ENCODE assay signal across 1 cellular context in genomic region chr15:51973220-51973619, GRCh38.
TF ChIP-seq lines count a peak whose summit lies in the region.

No MANE protein-coding gene starts in this region.

TF ChIP-seq in HepG2, 621 proteins besides CTCF, POLR2A, EP300 and RAD21:
- TF ChIP-seq ZNF556 (CRISPR knock-in tag; IDR thresholded peaks at IDR 0.05; ENCODE audit: borderline replicate concordance) (no peak), ADNP (CRISPR knock-in tag; IDR thresholded peaks at IDR 0.05) (0 out of 2 replicates have a peak, but pooled peaks have one; percentile 37), ZSCAN29 (CRISPR knock-in tag; conservative IDR thresholded peaks at IDR 0.05) (no peak), ZNF296 (CRISPR knock-in tag; conservative IDR thresholded peaks at IDR 0.05) (no peak), ZNF441 (CRISPR knock-in tag; IDR thresholded peaks at IDR 0.05; ENCODE audit: borderline replicate concordance) (no peak), AKNA (CRISPR knock-in tag; IDR thresholded peaks at IDR 0.05; ENCODE audit: borderline replicate concordance) (no peak), ZNF205 (CRISPR knock-in tag; IDR thresholded peaks at IDR 0.05) (no peak), NFKBIZ (CRISPR knock-in tag; IDR thresholded peaks at IDR 0.05) (no peak), ZNF768 (CRISPR knock-in tag; IDR thresholded peaks at IDR 0.05) (0 out of 2 replicates have a peak, but pooled peaks have one; percentile 22), JUNB (CRISPR knock-in tag; IDR thresholded peaks at IDR 0.05; ENCODE audit: borderline replicate concordance) (no peak), CREBL2 (CRISPR knock-in tag; IDR thresholded peaks at IDR 0.05; ENCODE audit: borderline replicate concordance) (no peak), ARHGAP35 (CRISPR knock-in tag; IDR thresholded peaks at IDR 0.05; ENCODE audit: borderline replicate concordance) (no peak), MAFF (IDR thresholded peaks at IDR 0.05; ENCODE audit: low read depth, low read length) (no peak), ZNF468 (CRISPR knock-in tag; IDR thresholded peaks at IDR 0.05) (no peak), HDAC1 (CRISPR knock-in tag; IDR thresholded peaks at IDR 0.05) (0 out of 2 replicates have a peak, but pooled peaks have one; percentile 18), GATAD1 (CRISPR knock-in tag; IDR thresholded peaks at IDR 0.05) (no peak), U2AF1 (optimal IDR thresholded peaks at IDR 0.05; ENCODE audit: low read depth, low read length) (no peak), RBAK (CRISPR knock-in tag; IDR thresholded peaks at IDR 0.05) (no peak), KLF15 (CRISPR knock-in tag; IDR thresholded peaks at IDR 0.05; ENCODE audit: borderline replicate concordance) (no peak), ZMYM3 (CRISPR knock-in tag; IDR thresholded peaks at IDR 0.05) (peak; percentile 37; the same call in 1 of the 2 replicates), SMARCE1 (IDR thresholded peaks at IDR 0.05; ENCODE audit: borderline replicate concordance) (no peak), ZNF674 (CRISPR knock-in tag; IDR thresholded peaks at IDR 0.05; ENCODE audit: low read depth) (no peak), ZMYM4 (CRISPR knock-in tag; IDR thresholded peaks at IDR 0.05) (no peak), JUND (CRISPR knock-in tag; IDR thresholded peaks at IDR 0.05) (no peak), POLR2AphosphoS5 (IDR thresholded peaks at IDR 0.05; ENCODE audit: low read depth, low read length) (no peak), ZNF34 (CRISPR knock-in tag; IDR thresholded peaks at IDR 0.05; ENCODE audit: borderline replicate concordance) (no peak)
- TF ChIP-seq, protein P1, sequence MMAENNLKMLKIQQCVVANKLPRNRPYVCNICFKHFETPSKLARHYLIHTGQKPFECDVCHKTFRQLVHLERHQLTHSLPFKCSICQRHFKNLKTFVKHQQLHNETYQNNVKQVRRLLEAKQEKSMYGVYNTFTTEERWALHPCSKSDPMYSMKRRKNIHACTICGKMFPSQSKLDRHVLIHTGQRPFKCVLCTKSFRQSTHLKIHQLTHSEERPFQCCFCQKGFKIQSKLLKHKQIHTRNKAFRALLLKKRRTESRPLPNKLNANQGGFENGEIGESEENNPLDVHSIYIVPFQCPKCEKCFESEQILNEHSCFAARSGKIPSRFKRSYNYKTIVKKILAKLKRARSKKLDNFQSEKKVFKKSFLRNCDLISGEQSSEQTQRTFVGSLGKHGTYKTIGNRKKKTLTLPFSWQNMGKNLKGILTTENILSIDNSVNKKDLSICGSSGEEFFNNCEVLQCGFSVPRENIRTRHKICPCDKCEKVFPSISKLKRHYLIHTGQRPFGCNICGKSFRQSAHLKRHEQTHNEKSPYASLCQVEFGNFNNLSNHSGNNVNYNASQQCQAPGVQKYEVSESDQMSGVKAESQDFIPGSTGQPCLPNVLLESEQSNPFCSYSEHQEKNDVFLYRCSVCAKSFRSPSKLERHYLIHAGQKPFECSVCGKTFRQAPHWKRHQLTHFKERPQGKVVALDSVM (CRISPR knock-in tag; IDR thresholded peaks at IDR 0.05): peak; percentile 98
- TF ChIP-seq, protein P2, sequence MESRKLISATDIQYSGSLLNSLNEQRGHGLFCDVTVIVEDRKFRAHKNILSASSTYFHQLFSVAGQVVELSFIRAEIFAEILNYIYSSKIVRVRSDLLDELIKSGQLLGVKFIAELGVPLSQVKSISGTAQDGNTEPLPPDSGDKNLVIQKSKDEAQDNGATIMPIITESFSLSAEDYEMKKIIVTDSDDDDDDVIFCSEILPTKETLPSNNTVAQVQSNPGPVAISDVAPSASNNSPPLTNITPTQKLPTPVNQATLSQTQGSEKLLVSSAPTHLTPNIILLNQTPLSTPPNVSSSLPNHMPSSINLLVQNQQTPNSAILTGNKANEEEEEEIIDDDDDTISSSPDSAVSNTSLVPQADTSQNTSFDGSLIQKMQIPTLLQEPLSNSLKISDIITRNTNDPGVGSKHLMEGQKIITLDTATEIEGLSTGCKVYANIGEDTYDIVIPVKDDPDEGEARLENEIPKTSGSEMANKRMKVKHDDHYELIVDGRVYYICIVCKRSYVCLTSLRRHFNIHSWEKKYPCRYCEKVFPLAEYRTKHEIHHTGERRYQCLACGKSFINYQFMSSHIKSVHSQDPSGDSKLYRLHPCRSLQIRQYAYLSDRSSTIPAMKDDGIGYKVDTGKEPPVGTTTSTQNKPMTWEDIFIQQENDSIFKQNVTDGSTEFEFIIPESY (CRISPR knock-in tag; IDR thresholded peaks at IDR 0.05): peak; percentile 62; the same call in 1 of the 2 replicates
- TF ChIP-seq, protein P3, sequence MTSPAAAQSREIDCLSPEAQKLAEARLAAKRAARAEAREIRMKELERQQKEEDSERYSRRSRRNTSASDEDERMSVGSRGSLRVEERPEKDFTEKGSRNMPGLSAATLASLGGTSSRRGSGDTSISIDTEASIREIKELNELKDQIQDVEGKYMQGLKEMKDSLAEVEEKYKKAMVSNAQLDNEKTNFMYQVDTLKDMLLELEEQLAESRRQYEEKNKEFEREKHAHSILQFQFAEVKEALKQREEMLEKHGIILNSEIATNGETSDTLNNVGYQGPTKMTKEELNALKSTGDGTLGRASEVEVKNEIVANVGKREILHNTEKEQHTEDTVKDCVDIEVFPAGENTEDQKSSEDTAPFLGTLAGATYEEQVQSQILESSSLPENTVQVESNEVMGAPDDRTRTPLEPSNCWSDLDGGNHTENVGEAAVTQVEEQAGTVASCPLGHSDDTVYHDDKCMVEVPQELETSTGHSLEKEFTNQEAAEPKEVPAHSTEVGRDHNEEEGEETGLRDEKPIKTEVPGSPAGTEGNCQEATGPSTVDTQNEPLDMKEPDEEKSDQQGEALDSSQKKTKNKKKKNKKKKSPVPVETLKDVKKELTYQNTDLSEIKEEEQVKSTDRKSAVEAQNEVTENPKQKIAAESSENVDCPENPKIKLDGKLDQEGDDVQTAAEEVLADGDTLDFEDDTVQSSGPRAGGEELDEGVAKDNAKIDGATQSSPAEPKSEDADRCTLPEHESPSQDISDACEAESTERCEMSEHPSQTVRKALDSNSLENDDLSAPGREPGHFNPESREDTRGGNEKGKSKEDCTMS (CRISPR knock-in tag; conservative IDR thresholded peaks at IDR 0.05): no peak
- TF ChIP-seq, protein P4, sequence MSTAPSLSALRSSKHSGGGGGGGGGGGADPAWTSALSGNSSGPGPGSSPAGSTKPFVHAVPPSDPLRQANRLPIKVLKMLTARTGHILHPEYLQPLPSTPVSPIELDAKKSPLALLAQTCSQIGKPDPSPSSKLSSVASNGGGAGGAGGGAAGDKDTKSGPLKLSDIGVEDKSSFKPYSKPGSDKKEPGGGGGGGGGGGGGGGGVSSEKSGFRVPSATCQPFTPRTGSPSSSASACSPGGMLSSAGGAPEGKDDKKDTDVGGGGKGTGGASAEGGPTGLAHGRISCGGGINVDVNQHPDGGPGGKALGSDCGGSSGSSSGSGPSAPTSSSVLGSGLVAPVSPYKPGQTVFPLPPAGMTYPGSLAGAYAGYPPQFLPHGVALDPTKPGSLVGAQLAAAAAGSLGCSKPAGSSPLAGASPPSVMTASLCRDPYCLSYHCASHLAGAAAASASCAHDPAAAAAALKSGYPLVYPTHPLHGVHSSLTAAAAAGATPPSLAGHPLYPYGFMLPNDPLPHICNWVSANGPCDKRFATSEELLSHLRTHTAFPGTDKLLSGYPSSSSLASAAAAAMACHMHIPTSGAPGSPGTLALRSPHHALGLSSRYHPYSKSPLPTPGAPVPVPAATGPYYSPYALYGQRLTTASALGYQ (CRISPR knock-in tag; IDR thresholded peaks at IDR 0.05): no peak
- TF ChIP-seq, protein P5, sequence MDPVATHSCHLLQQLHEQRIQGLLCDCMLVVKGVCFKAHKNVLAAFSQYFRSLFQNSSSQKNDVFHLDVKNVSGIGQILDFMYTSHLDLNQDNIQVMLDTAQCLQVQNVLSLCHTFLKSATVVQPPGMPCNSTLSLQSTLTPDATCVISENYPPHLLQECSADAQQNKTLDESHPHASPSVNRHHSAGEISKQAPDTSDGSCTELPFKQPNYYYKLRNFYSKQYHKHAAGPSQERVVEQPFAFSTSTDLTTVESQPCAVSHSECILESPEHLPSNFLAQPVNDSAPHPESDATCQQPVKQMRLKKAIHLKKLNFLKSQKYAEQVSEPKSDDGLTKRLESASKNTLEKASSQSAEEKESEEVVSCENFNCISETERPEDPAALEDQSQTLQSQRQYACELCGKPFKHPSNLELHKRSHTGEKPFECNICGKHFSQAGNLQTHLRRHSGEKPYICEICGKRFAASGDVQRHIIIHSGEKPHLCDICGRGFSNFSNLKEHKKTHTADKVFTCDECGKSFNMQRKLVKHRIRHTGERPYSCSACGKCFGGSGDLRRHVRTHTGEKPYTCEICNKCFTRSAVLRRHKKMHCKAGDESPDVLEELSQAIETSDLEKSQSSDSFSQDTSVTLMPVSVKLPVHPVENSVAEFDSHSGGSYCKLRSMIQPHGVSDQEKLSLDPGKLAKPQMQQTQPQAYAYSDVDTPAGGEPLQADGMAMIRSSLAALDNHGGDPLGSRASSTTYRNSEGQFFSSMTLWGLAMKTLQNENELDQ (CRISPR knock-in tag; IDR thresholded peaks at IDR 0.05; ENCODE audit: borderline replicate concordance): no peak
- TF ChIP-seq, protein P6, sequence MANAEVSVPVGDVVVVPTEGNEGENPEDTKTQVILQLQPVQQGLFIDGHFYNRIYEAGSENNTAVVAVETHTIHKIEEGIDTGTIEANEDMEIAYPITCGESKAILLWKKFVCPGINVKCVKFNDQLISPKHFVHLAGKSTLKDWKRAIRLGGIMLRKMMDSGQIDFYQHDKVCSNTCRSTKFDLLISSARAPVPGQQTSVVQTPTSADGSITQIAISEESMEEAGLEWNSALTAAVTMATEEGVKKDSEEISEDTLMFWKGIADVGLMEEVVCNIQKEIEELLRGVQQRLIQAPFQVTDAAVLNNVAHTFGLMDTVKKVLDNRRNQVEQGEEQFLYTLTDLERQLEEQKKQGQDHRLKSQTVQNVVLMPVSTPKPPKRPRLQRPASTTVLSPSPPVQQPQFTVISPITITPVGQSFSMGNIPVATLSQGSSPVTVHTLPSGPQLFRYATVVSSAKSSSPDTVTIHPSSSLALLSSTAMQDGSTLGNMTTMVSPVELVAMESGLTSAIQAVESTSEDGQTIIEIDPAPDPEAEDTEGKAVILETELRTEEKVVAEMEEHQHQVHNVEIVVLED (CRISPR knock-in tag; IDR thresholded peaks at IDR 0.05; ENCODE audit: borderline replicate concordance): no peak
- TF ChIP-seq, protein P7, sequence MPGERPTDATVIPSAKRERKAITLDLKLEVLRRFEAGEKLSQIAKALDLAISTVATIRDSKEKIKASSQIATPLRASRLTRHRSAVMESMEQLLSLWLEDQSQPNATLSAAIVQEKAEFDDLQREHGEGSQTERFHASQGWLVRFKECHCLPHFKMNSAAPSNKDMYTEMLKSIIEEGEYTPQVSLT (CRISPR knock-in tag; IDR thresholded peaks at IDR 0.05; ENCODE audit: borderline replicate concordance, low read depth): no peak
